Comparison of ENCODE assay signal across 12 cellular contexts in genomic region chr2:101829429-101829828, GRCh38.
DNase-seq lines count a peak whose midpoint lies in the region; ATAC-seq and TF ChIP-seq lines count a peak whose summit lies in the region.
"Had no signal": no experiment of that assay in that cellular context is flagged by ENCODE, and none has a peak within 500 bp of the region (broad histone marks: within the 10 kb centered on the region; RNA-seq: fewer than 3 reads in every experiment).

No MANE protein-coding gene starts in this region.

- H3K4me1 ChIP-seq in foreskin keratinocyte (peaks cover 35% of the 10 kb centered on the region), stomach smooth muscle (ENCODE audit: control insufficient read depth, insufficient read depth, low read length) (peaks cover 12% of the 10 kb centered on the region)

- H3K27ac Mint-ChIP-seq in activated naive CD4-positive, alpha-beta T cell treated with anti-CD3 and anti-CD28 coated beads for 36 hours: peak overlapping the region; percentile 87
- H3K27ac Mint-ChIP-seq in activated B cell treated with CpG ODN at 0.5 μM for 24 hours: peak overlapping the region; percentile 33

- H3K4me1 Mint-ChIP-seq in activated naive CD4-positive, alpha-beta T cell treated with anti-CD3 and anti-CD28 coated beads for 36 hours (ENCODE audit: low read depth): peaks cover 63% of the 10 kb centered on the region
- peaks cover 52% of the 10 kb centered on the region for H3K4me1 Mint-ChIP-seq in activated B cell treated with CpG ODN at 0.5 μM for 24 hours

- no peaks in the 10 kb centered on the region for H3K27me3 ChIP-seq in foreskin keratinocyte
- no peaks in the 10 kb centered on the region for H3K27me3 ChIP-seq in stomach smooth muscle (ENCODE audit: control insufficient read depth in 1 of 2, insufficient read depth in 2 of 2, low read length in 2 of 2)

- H3K9ac ChIP-seq in stomach smooth muscle (ENCODE audit: low read length in 2 of 2): no peak overlapping the region

- TF ChIP-seq CTCF in activated B cell treated with CpG ODN at 0.5 μM for 24 hours (IDR thresholded peaks at IDR 0.05) (no peak), foreskin keratinocyte (conservative IDR thresholded peaks at IDR 0.05) (no peak)

- no peaks in the 10 kb centered on the region for H3K27me3 Mint-ChIP-seq in activated naive CD4-positive, alpha-beta T cell treated with anti-CD3 and anti-CD28 coated beads for 36 hours (ENCODE audit: low read depth)
- H3K27me3 Mint-ChIP-seq in activated B cell treated with CpG ODN at 0.5 μM for 24 hours: no peaks in the 10 kb centered on the region

- intact Hi-C loops in activated naive CD4-positive, alpha-beta T cell treated with anti-CD3 and anti-CD28 coated beads for 36 hours (cut with micrococcal nuclease): loop anchor here (2.0 to 5.0 kb wide), 2 partner anchors 179 to 577 kb away; partner anchors contain the start of gene CNOT11
- intact Hi-C loops in activated B cell treated with CpG ODN at 0.5 μM for 24 hours (cut with micrococcal nuclease): no loop called here

- H3K36me3 Mint-ChIP-seq in activated naive CD4-positive, alpha-beta T cell treated with anti-CD3 and anti-CD28 coated beads for 36 hours (ENCODE audit: low read depth): peaks cover 49% of the 10 kb centered on the region
- H3K36me3 Mint-ChIP-seq in activated B cell treated with CpG ODN at 0.5 μM for 24 hours (ENCODE audit: low read depth): peaks cover 77% of the 10 kb centered on the region

- DNase-seq in activated naive CD4-positive, alpha-beta T cell treated with anti-CD3 and anti-CD28 coated beads for 36 hours: peak; percentile 33
- DNase-seq in activated naive CD4-positive, alpha-beta T cell (lab: John Stamatoyannopoulos, UW): no peak
- DNase-seq in activated B cell treated with CpG ODN at 0.5 μM for 24 hours (no peak), foreskin keratinocyte (peak in 1 of 2 donors; percentile 22), hypothalamus (lab: John Stamatoyannopoulos, UW) (no peak), GM03348 (ENCODE audit: low spot score) (no peak)
- DNase-seq in activated CD8-positive, alpha-beta memory T cell treated with anti-CD3 and anti-CD28 coated beads for 24 hours: no peak
- DNase-seq: activated CD8-positive, alpha-beta memory T cell treated with anti-CD3 and anti-CD28 coated beads, Interleukin-2, amount 50 U/mL, for 48 hours; NCI-H1092 treated with DMSO at 0.1 percent for 48 hours; NCI-H446; small intestine had no signal

- CTCF ChIA-PET in activated naive CD4-positive, alpha-beta T cell treated with anti-CD3 and anti-CD28 coated beads for 36 hours (lab: Charles Lee): interaction anchor here (0.5 to 4.3 kb wide), 9 partner anchors 11 to 412 kb away, joined by 3 to 38 read pairs (median 6); no protein-coding TSS in a partner anchor
- CTCF ChIA-PET in activated B cell treated with CpG ODN at 0.5 μM for 24 hours (lab: Charles Lee): interaction anchor here (0.6 to 7.5 kb wide), 3 partner anchors 104 to 488 kb away, joined by 3 to 162 read pairs (median 51); no protein-coding TSS in a partner anchor

- no peak overlapping the region for H3K4me3 ChIP-seq in stomach smooth muscle (ENCODE audit: low read length in 2 of 2)

- no peaks in the 10 kb centered on the region for H3K9me3 Mint-ChIP-seq in activated naive CD4-positive, alpha-beta T cell treated with anti-CD3 and anti-CD28 coated beads for 36 hours
- no peaks in the 10 kb centered on the region for H3K9me3 Mint-ChIP-seq in activated B cell treated with CpG ODN at 0.5 μM for 24 hours

- H3K9me3 ChIP-seq in stomach smooth muscle (ENCODE audit: control insufficient read depth in 2 of 2, low read length in 2 of 2): no peaks in the 10 kb centered on the region

- peaks cover 9% of the 10 kb centered on the region in 2 donors for H3K36me3 ChIP-seq in stomach smooth muscle (ENCODE audit: control insufficient read depth in 2 of 2, insufficient read depth in 2 of 2, low read length in 2 of 2)

- H3K27ac ChIP-seq in foreskin keratinocyte (peak overlapping the region; percentile 42), stomach smooth muscle (ENCODE audit: low read length) (peak overlapping the region; percentile 12)

- POLR2A ChIA-PET in activated B cell treated with CpG ODN at 0.5 μM for 24 hours (lab: Charles Lee): no interaction called here

- no peak overlapping the region for H3K4me3 Mint-ChIP-seq in activated naive CD4-positive, alpha-beta T cell treated with anti-CD3 and anti-CD28 coated beads for 36 hours
- H3K4me3 Mint-ChIP-seq in activated B cell treated with CpG ODN at 0.5 μM for 24 hours: no peak overlapping the region

- ATAC-seq in activated B cell treated with CpG ODN at 0.5 μM for 24 hours (ENCODE audit: low read depth) (no peak), foreskin keratinocyte (no peak)
